14 cellular contexts compared by ENCODE assay signal in genomic region chr3:45541326-45542321, GRCh38.
"Had no signal": no experiment of that assay in that cellular context is flagged by ENCODE, and none has a peak within 500 bp of the region (broad histone marks: within the 10 kb centered on the region; RNA-seq: fewer than 3 reads in every experiment).

No MANE protein-coding gene starts in this region.

- DNase-seq: activated B cell treated with CpG ODN at 0.5 μM for 24 hours; activated CD4-positive, alpha-beta T cell treated with anti-CD3 and anti-CD28 coated beads, Interleukin-2, amount 10 ng/mL, durations not matched to agents 24 days and 14 days; activated CD8-positive, alpha-beta memory T cell treated with anti-CD3 and anti-CD28 coated beads for 24 hours; activated naive CD4-positive, alpha-beta T cell treated with anti-CD3 and anti-CD28 coated beads, Interleukin-2, amount 50 U/mL, for 16 hours; adrenal gland; effector CD8-positive, alpha-beta T cell; hippocampal formation; mesenchymal stem cell; ovary; stimulated activated CD4-positive, alpha-beta T cell treated with anti-CD3 and anti-CD28 coated beads, Interleukin-4, amount 100 ng/mL, for 1 hour; stimulated activated naive CD8-positive, alpha-beta T cell treated with anti-CD3 and anti-CD28 coated beads, Interleukin-15, amount 100 ng/mL, for 72 hours had no signal

- H3K27me3 ChIP-seq: adrenal gland, ovary had no signal

- H3K27me3 Mint-ChIP-seq: activated B cell treated with CpG ODN at 0.5 μM for 24 hours; activated CD4-positive, alpha-beta T cell treated with anti-CD3 and anti-CD28 coated beads, Interleukin-2, amount 10 ng/mL, durations not matched to agents 24 days and 14 days; activated T-helper 17 cell treated with anti-CD3 and anti-CD28 coated beads, Interleukin-2, amount 50 U/mL, for 72 hours; stimulated activated naive CD8-positive, alpha-beta T cell treated with anti-CD3 and anti-CD28 coated beads, Interleukin-15, amount 100 ng/mL, for 72 hours had no signal

- ATAC-seq: activated T-helper 17 cell treated with anti-CD3 and anti-CD28 coated beads, Interleukin-2, amount 50 U/mL, for 72 hours; SK-N-SH treated with all-trans-retinoic acid at 6 μM for 48 hours; stimulated activated naive CD8-positive, alpha-beta T cell treated with anti-CD3 and anti-CD28 coated beads, Interleukin-15, amount 100 ng/mL, for 72 hours had no signal

- H3K9me3 ChIP-seq: adrenal gland, ovary had no signal

- H3K27ac ChIP-seq: adrenal gland, coronary artery, ovary had no signal

- H3K36me3 ChIP-seq: adrenal gland, ovary had no signal

- H3K27ac Mint-ChIP-seq: activated B cell treated with CpG ODN at 0.5 μM for 24 hours; activated CD4-positive, alpha-beta T cell treated with anti-CD3 and anti-CD28 coated beads, Interleukin-2, amount 10 ng/mL, durations not matched to agents 24 days and 14 days; activated T-helper 17 cell treated with anti-CD3 and anti-CD28 coated beads, Interleukin-2, amount 50 U/mL, for 72 hours had no signal

- H3K4me3 ChIP-seq: adrenal gland, coronary artery, ovary had no signal

- H3K4me3 Mint-ChIP-seq: activated B cell treated with CpG ODN at 0.5 μM for 24 hours; activated CD4-positive, alpha-beta T cell treated with anti-CD3 and anti-CD28 coated beads, Interleukin-2, amount 10 ng/mL, durations not matched to agents 24 days and 14 days; activated T-helper 17 cell treated with anti-CD3 and anti-CD28 coated beads, Interleukin-2, amount 50 U/mL, for 72 hours; stimulated activated naive CD8-positive, alpha-beta T cell treated with anti-CD3 and anti-CD28 coated beads, Interleukin-15, amount 100 ng/mL, for 72 hours had no signal

- H3K9me3 Mint-ChIP-seq: activated B cell treated with CpG ODN at 0.5 μM for 24 hours; activated CD4-positive, alpha-beta T cell treated with anti-CD3 and anti-CD28 coated beads, Interleukin-2, amount 10 ng/mL, durations not matched to agents 24 days and 14 days; activated T-helper 17 cell treated with anti-CD3 and anti-CD28 coated beads, Interleukin-2, amount 50 U/mL, for 72 hours; stimulated activated naive CD8-positive, alpha-beta T cell treated with anti-CD3 and anti-CD28 coated beads, Interleukin-15, amount 100 ng/mL, for 72 hours had no signal

- H3K4me1 Mint-ChIP-seq: activated T-helper 17 cell treated with anti-CD3 and anti-CD28 coated beads, Interleukin-2, amount 50 U/mL, for 72 hours; stimulated activated naive CD8-positive, alpha-beta T cell treated with anti-CD3 and anti-CD28 coated beads, Interleukin-15, amount 100 ng/mL, for 72 hours had no signal
